8 cellular contexts compared by ENCODE assay signal in genomic region chr6:7138111-7138510, GRCh38. TPM values are rescaled to one million over a fixed set of nuclear protein-coding genes. Genes with fewer than 3 reads are reported as not detected.
DNase-seq lines count a peak whose midpoint lies in the region; ATAC-seq, FAIRE-seq and TF ChIP-seq lines count a peak whose summit lies in the region.

No MANE protein-coding gene starts in this region.

- TF ChIP-seq CTCF in esophagus muscularis mucosa (IDR thresholded peaks at IDR 0.05), result no peak

- H3K4me3 ChIP-seq in SJSA1 (no peak overlapping the region), esophagus muscularis mucosa (peak overlapping the region in 3 of 4 donors; percentile 21 to 29 (median 25)), skeletal muscle tissue (ENCODE audit: low read length in 3 of 3) (peak overlapping the region in 2 of 3 donors; percentile 64 to 75)

- intact Hi-C loops in esophagus muscularis mucosa (cut with DNase I), result loop anchor here (5.0 kb wide), 1 partner anchor 34 kb away; no protein-coding TSS in a partner anchor

- FAIRE-seq in H54 (lab: Jason Lieb, UNC), result peak; percentile 11

- H3K27me3 ChIP-seq in SJSA1 (replicated peaks) (no peaks in the 10 kb centered on the region), esophagus muscularis mucosa (no peaks in the 10 kb centered on the region), skeletal muscle tissue (ENCODE audit: control insufficient read depth in 3 of 3, insufficient read depth in 3 of 3, low read length in 3 of 3) (no peaks in the 10 kb centered on the region)

- H3K36me3 ChIP-seq in SJSA1, result no peaks in the 10 kb centered on the region
- H3K36me3 ChIP-seq in esophagus muscularis mucosa, result no peaks in the 10 kb centered on the region
- H3K36me3 ChIP-seq in skeletal muscle tissue (ENCODE audit: control insufficient read depth in 3 of 3, insufficient read depth in 3 of 3, low read length in 3 of 3), result no peaks in the 10 kb centered on the region

- H3K4me1 ChIP-seq in SJSA1 (replicated peaks) (peaks cover 41% of the 10 kb centered on the region), esophagus muscularis mucosa (peaks cover 49 to 70% (median 64%) of the 10 kb centered on the region in 4 donors), skeletal muscle tissue (ENCODE audit: control insufficient read depth in 3 of 3, insufficient read depth in 3 of 3, low read length in 3 of 3) (peaks cover 33 to 50% (median 44%) of the 10 kb centered on the region in 3 donors)

- TF ChIP-seq EP300 in esophagus muscularis mucosa (IDR thresholded peaks at IDR 0.05), result no peak

- H3K27ac ChIP-seq in SJSA1 (peak overlapping the region; percentile 10; the same call in 1 of the 2 replicates), esophagus muscularis mucosa (replicated peaks in 1 of 4) (peak overlapping the region; percentile 78 to 97 (median 94)), skeletal muscle tissue (ENCODE audit: low read depth, low read length) (peak overlapping the region; percentile 97)

- H3K9me3 ChIP-seq in SJSA1 (replicated peaks) (no peaks in the 10 kb centered on the region), esophagus muscularis mucosa (no peaks in the 10 kb centered on the region), skeletal muscle tissue (ENCODE audit: control insufficient read depth in 3 of 3, low read length in 3 of 3) (no peaks in the 10 kb centered on the region)

- ATAC-seq in GM18511 (IDR thresholded peaks at IDR 0.05; ENCODE audit: unreplicated experiment) (no peak), HG02981 (IDR thresholded peaks at IDR 0.05; ENCODE audit: unreplicated experiment) (no peak), HG03354 (IDR thresholded peaks at IDR 0.05; ENCODE audit: poor library complexity, severe bottlenecking, unreplicated experiment) (no peak)

- no peak for DNase-seq in H54 (ENCODE audit: insufficient read length, low spot score)
- no peak for DNase-seq in SJSA1 (ENCODE audit: low read depth in 1 of 2, low spot score in 2 of 2)
- DNase-seq in esophagus muscularis mucosa (ENCODE audit: extremely low spot score), result no peak
- DNase-seq in GF-D8 (lab: John Stamatoyannopoulos, UW), result no peak

- H3K9ac ChIP-seq in skeletal muscle tissue (ENCODE audit: low read depth in 1 of 3, low read length in 3 of 3), result peak overlapping the region; percentile 39 to 73 (median 55)

- 3% methylated on average over 2 of the region's 2 CpGs for WGBS in esophagus muscularis mucosa

- no peak for TF ChIP-seq POLR2A in H54 (IDR thresholded peaks at IDR 0.05; ENCODE audit: low read depth, low read length)
- no peak for TF ChIP-seq POLR2A in esophagus muscularis mucosa (IDR thresholded peaks at IDR 0.05; ENCODE audit: low read depth)

RNA-seq across cellular contexts. Expression of gene RREB1, which starts 30.4 kb away (rescaled TPM):
- 7.1 and 16.9 TPM in 2 replicates for total RNA-seq in SJSA1 (2014; rRNA removed; shearing (Covaris generic))
- total RNA-seq in esophagus muscularis mucosa (10 to 100 TPM; 17.7 to 36.6 (median 28.8) TPM), skeletal muscle tissue (22.4 TPM)

Comparison
In these comparisons a context has a peak if more than half of its experiments do, and no peak if none do; other contexts are left out.
1. H3K27ac ChIP-seq: peak in every context shown above with its lines; median percentile 97 in skeletal muscle tissue; 94 in esophagus muscularis mucosa; 10 in SJSA1.